ENCODE assay signal across 8 cellular contexts in the genomic region with DNA sequence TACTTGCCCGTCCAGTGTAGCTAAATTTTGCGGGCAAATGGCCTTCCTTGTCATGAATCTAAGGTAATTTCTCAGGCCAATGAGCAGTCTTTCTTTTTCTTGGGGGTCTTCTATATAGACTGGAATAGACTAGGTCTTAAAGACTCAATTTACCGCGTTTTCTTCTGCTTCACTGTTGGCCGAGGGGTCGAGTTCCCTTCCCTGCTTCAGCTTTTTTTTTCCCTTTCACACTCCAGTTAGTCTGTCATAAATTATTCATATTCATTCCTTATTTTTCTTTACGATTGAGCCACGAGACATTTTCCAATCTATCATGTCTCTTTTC.
DNase-seq lines count a peak whose midpoint lies in the region; ATAC-seq and TF ChIP-seq lines count a peak whose summit lies in the region.

No MANE protein-coding gene starts in this region.

- H3K9ac ChIP-seq in OCI-LY3 (ENCODE audit: low read length) (peak overlapping the region; percentile 74), parathyroid adenoma (no peak overlapping the region)

- H3K4me1 ChIP-seq in OCI-LY3 (ENCODE audit: low read length) (peaks cover 13% of the 10 kb centered on the region), parathyroid adenoma (no peaks in the 10 kb centered on the region)

- no peaks in the 10 kb centered on the region for H3K9me3 ChIP-seq in OCI-LY3 (ENCODE audit: insufficient read depth, low read length)
- H3K9me3 ChIP-seq in parathyroid adenoma (ENCODE audit: control insufficient read depth, low read length) = no peaks in the 10 kb centered on the region

- peaks cover 17% of the 10 kb centered on the region for H3K27me3 ChIP-seq in OCI-LY3 (ENCODE audit: low read depth, low read length)
- no peaks in the 10 kb centered on the region for H3K27me3 ChIP-seq in parathyroid adenoma (ENCODE audit: control insufficient read depth, insufficient read depth, low read length)

- no peak for ATAC-seq in GM21526 (IDR thresholded peaks at IDR 0.05; ENCODE audit: low FRiP score, unreplicated experiment)
- no peak for ATAC-seq in GM18505 (IDR thresholded peaks at IDR 0.05; ENCODE audit: unreplicated experiment)

- DNase-seq in GM12864 (ENCODE audit: low read depth) (no peak), epithelial cell of esophagus (ENCODE audit: low read depth) (no peak), NK-92 (lab: John Stamatoyannopoulos, UW; ENCODE audit: unreplicated experiment) (no peak)
- DNase-seq in stimulated activated CD4-positive, alpha-beta T cell treated with anti-CD3 and anti-CD28 coated beads, Interleukin-15, amount 100 ng/mL, for 24 hours = no peak

- H3K27ac ChIP-seq in OCI-LY3 (ENCODE audit: low read length) (no peak overlapping the region), parathyroid adenoma (peak overlapping the region; percentile 25)

- H3K4me3 ChIP-seq in GM12864 (ENCODE audit: low read depth, low read length) (peak overlapping the region; percentile 93), OCI-LY3 (ENCODE audit: low read length) (peak overlapping the region; percentile 86), epithelial cell of esophagus (ENCODE audit: low read length) (peak overlapping the region; percentile 99), parathyroid adenoma (ENCODE audit: low read depth, low read length) (peak overlapping the region; percentile 89)

- no peaks in the 10 kb centered on the region for H3K36me3 ChIP-seq in OCI-LY3 (replicated peaks; ENCODE audit: low read depth, low read length)
- H3K36me3 ChIP-seq in parathyroid adenoma (ENCODE audit: control insufficient read depth, insufficient read depth, low read length) = no peaks in the 10 kb centered on the region

- peak overlapping the region; percentile 82 for H3K4me2 ChIP-seq in OCI-LY3 (ENCODE audit: low read length)
- H3K4me2 ChIP-seq in parathyroid adenoma (ENCODE audit: low read length) = peak overlapping the region; percentile 68

- H2AFZ ChIP-seq in OCI-LY3 (ENCODE audit: low read depth, low read length) (peak overlapping the region; percentile 67), parathyroid adenoma (peak overlapping the region; percentile 76)

- TF ChIP-seq CTCF in GM12864 (IDR thresholded peaks at IDR 0.05; ENCODE audit: low read depth, low read length, missing control alignments) = no peak
- TF ChIP-seq CTCF in OCI-LY3 (IDR thresholded peaks at IDR 0.05; ENCODE audit: low read depth, low read length) = no peak
- TF ChIP-seq CTCF in epithelial cell of esophagus (IDR thresholded peaks at IDR 0.05; ENCODE audit: insufficient read depth, low read depth, low read length, missing control alignments) = no peak
- TF ChIP-seq CTCF in parathyroid adenoma (IDR thresholded peaks at IDR 0.05) = no peak

- H4K20me1 ChIP-seq in OCI-LY3 (ENCODE audit: insufficient read depth, low read length) = no peaks in the 10 kb centered on the region

- peaks cover 40% of the 10 kb centered on the region for H3K79me2 ChIP-seq in OCI-LY3 (ENCODE audit: low read length)
- H3K79me2 ChIP-seq in parathyroid adenoma = peaks cover 4% of the 10 kb centered on the region

- TF ChIP-seq POLR2A in GM18505 (IDR thresholded peaks at IDR 0.05; ENCODE audit: borderline replicate concordance, extremely low read depth, insufficient read depth, insufficient read length) = no peak
